In genomic region chr20:61752576-61752975, GRCh38 we compare ENCODE assay signal across 28 cellular contexts.
"Had no signal": no experiment of that assay in that cellular context is flagged by ENCODE, and none has a peak within 500 bp of the region (broad histone marks: within the 10 kb centered on the region; RNA-seq: fewer than 3 reads in every experiment).

No MANE protein-coding gene starts in this region.

- H3K4me1 Mint-ChIP-seq: activated CD4-positive, alpha-beta T cell treated with anti-CD3 and anti-CD28 coated beads for 36 hours; activated naive CD8-positive, alpha-beta T cell treated with anti-CD3 and anti-CD28 coated beads for 36 hours; stimulated activated memory B cell treated with anti-CD40 and anti-IgM and Interleukin-4, amounts not matched to agents 10 μg/mL and 1 μg/mL and 100 μg/mL, for 72 hours had no signal

- H3K4me3 ChIP-seq: adrenal gland, ascending aorta, left lung, lung, ovary, psoas muscle, sigmoid colon, suprapubic skin, tibial artery had no signal

- H3K36me3 Mint-ChIP-seq: activated naive CD8-positive, alpha-beta T cell treated with anti-CD3 and anti-CD28 coated beads for 36 hours; stimulated activated memory B cell treated with anti-CD40 and anti-IgM and Interleukin-4, amounts not matched to agents 10 μg/mL and 1 μg/mL and 100 μg/mL, for 72 hours had no signal

- H3K27me3 Mint-ChIP-seq: activated CD4-positive, alpha-beta T cell treated with anti-CD3 and anti-CD28 coated beads for 36 hours; activated naive CD8-positive, alpha-beta T cell treated with anti-CD3 and anti-CD28 coated beads for 36 hours; dendritic cell treated with granulocyte-macrophage colony-stimulating factor and Interleukin-4, amounts not matched to agents 40 ng/mL and 50 ng/mL, for 4 days; stimulated activated memory B cell treated with anti-CD40 and anti-IgM and Interleukin-4, amounts not matched to agents 10 μg/mL and 1 μg/mL and 100 μg/mL, for 72 hours had no signal

- H3K9me3 ChIP-seq: ascending aorta, neutrophil, ovary, suprapubic skin had no signal

- H3K27me3 ChIP-seq: adrenal gland, ascending aorta, neutrophil, ovary had no signal

- H3K4me1 ChIP-seq: adrenal gland, ascending aorta, left lung, psoas muscle, sigmoid colon, suprapubic skin, tibial artery had no signal

- H3K36me3 ChIP-seq: adrenal gland, ascending aorta, left lung, neutrophil, ovary, sigmoid colon, suprapubic skin, tibial artery had no signal

- ATAC-seq: activated CD4-positive, alpha-beta T cell treated with anti-CD3 and anti-CD28 coated beads for 36 hours; esophagus mucosa; left lung; psoas muscle; stimulated activated memory B cell treated with anti-CD40 and anti-IgM and Interleukin-4, amounts not matched to agents 10 μg/mL and 1 μg/mL and 100 μg/mL, for 72 hours had no signal

- DNase-seq: activated CD4-positive, alpha-beta T cell treated with anti-CD3 and anti-CD28 coated beads for 36 hours; activated CD4-positive, alpha-beta T cell treated with anti-CD3 and anti-CD28 coated beads, Interleukin-2, amount 50 U/mL, for 4 hours; activated CD4-positive, CD25-positive, alpha-beta regulatory T cell; activated effector memory CD4-positive, alpha-beta T cell treated with Interleukin-2 at 50 U/mL for 16 hours; activated naive CD4-positive, alpha-beta T cell treated with Interleukin-2 at 50 U/mL for 16 hours; activated naive CD8-positive, alpha-beta T cell treated with anti-CD3 and anti-CD28 coated beads for 36 hours; adrenal gland; caudate nucleus; endodermal cell; head of caudate nucleus; ovary; small intestine; stimulated activated CD4-positive, alpha-beta T cell treated with anti-CD3 and anti-CD28 coated beads, Interleukin-1b, Interleukin-23, amount 100 ng/mL, for 48 hours; stimulated activated CD4-positive, alpha-beta T cell treated with anti-CD3 and anti-CD28 coated beads, Interleukin-4, amount 100 ng/mL, for 4 hours; stimulated activated CD8-positive, alpha-beta memory T cell treated with anti-CD3 and anti-CD28 coated beads, Interleukin-4, amount 100 ng/mL, for 48 hours; T-helper 2 cell; tibial artery had no signal

- H3K27ac ChIP-seq: adrenal gland, ascending aorta, left lung, neutrophil, ovary, psoas muscle, sigmoid colon, suprapubic skin, tibial artery had no signal

- H3K4me3 Mint-ChIP-seq: activated CD4-positive, alpha-beta T cell treated with anti-CD3 and anti-CD28 coated beads for 36 hours; activated naive CD8-positive, alpha-beta T cell treated with anti-CD3 and anti-CD28 coated beads for 36 hours; dendritic cell treated with granulocyte-macrophage colony-stimulating factor and Interleukin-4, amounts not matched to agents 40 ng/mL and 50 ng/mL, for 4 days; endodermal cell; nephron; stimulated activated memory B cell treated with anti-CD40 and anti-IgM and Interleukin-4, amounts not matched to agents 10 μg/mL and 1 μg/mL and 100 μg/mL, for 72 hours had no signal

- H3K27ac Mint-ChIP-seq: activated CD4-positive, alpha-beta T cell treated with anti-CD3 and anti-CD28 coated beads for 36 hours; activated naive CD8-positive, alpha-beta T cell treated with anti-CD3 and anti-CD28 coated beads for 36 hours; dendritic cell treated with granulocyte-macrophage colony-stimulating factor and Interleukin-4, amounts not matched to agents 40 ng/mL and 50 ng/mL, for 4 days; nephron; stimulated activated memory B cell treated with anti-CD40 and anti-IgM and Interleukin-4, amounts not matched to agents 10 μg/mL and 1 μg/mL and 100 μg/mL, for 72 hours had no signal
